1 cellular context compared by ENCODE assay signal in the genomic region with DNA sequence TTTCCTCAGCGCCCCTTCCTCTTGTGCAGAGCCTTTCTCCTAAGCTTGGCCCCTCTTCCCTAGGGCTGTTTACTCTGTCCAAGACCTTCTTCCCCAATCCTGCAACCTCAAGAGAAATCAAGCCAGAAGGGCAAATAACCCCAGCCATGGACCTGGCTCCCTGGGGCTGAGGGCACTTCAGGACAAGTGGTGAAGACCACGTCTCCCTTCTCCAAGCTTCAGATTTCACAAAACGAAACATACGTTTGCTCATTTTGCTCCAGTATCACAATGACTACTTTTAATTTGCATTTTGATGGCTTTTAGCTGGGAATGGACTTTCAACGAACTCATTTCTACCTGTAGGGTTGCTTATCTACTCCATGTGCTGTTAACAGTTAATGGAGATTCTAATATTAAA.
TF ChIP-seq lines count a peak whose summit lies in the region.

No MANE protein-coding gene starts in this region.

TF ChIP-seq in WTC11, 78 proteins besides CTCF, POLR2A, EP300 and RAD21:
- TF ChIP-seq AR (CRISPR knock-in tag; IDR thresholded peaks at IDR 0.05) (no peak), FOXP1 (CRISPR knock-in tag; IDR thresholded peaks at IDR 0.05; ENCODE audit: borderline replicate concordance) (no peak), ELF4 (CRISPR knock-in tag; IDR thresholded peaks at IDR 0.05; ENCODE audit: low read depth) (no peak), CREM (CRISPR knock-in tag; IDR thresholded peaks at IDR 0.05) (no peak)
- TF ChIP-seq, protein P1, sequence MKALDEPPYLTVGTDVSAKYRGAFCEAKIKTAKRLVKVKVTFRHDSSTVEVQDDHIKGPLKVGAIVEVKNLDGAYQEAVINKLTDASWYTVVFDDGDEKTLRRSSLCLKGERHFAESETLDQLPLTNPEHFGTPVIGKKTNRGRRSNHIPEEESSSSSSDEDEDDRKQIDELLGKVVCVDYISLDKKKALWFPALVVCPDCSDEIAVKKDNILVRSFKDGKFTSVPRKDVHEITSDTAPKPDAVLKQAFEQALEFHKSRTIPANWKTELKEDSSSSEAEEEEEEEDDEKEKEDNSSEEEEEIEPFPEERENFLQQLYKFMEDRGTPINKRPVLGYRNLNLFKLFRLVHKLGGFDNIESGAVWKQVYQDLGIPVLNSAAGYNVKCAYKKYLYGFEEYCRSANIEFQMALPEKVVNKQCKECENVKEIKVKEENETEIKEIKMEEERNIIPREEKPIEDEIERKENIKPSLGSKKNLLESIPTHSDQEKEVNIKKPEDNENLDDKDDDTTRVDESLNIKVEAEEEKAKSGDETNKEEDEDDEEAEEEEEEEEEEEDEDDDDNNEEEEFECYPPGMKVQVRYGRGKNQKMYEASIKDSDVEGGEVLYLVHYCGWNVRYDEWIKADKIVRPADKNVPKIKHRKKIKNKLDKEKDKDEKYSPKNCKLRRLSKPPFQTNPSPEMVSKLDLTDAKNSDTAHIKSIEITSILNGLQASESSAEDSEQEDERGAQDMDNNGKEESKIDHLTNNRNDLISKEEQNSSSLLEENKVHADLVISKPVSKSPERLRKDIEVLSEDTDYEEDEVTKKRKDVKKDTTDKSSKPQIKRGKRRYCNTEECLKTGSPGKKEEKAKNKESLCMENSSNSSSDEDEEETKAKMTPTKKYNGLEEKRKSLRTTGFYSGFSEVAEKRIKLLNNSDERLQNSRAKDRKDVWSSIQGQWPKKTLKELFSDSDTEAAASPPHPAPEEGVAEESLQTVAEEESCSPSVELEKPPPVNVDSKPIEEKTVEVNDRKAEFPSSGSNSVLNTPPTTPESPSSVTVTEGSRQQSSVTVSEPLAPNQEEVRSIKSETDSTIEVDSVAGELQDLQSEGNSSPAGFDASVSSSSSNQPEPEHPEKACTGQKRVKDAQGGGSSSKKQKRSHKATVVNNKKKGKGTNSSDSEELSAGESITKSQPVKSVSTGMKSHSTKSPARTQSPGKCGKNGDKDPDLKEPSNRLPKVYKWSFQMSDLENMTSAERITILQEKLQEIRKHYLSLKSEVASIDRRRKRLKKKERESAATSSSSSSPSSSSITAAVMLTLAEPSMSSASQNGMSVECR (CRISPR knock-in tag; IDR thresholded peaks at IDR 0.05; ENCODE audit: borderline replicate concordance), result no peak
